Comparison of ENCODE assay signal across 8 cellular contexts in the genomic region with DNA sequence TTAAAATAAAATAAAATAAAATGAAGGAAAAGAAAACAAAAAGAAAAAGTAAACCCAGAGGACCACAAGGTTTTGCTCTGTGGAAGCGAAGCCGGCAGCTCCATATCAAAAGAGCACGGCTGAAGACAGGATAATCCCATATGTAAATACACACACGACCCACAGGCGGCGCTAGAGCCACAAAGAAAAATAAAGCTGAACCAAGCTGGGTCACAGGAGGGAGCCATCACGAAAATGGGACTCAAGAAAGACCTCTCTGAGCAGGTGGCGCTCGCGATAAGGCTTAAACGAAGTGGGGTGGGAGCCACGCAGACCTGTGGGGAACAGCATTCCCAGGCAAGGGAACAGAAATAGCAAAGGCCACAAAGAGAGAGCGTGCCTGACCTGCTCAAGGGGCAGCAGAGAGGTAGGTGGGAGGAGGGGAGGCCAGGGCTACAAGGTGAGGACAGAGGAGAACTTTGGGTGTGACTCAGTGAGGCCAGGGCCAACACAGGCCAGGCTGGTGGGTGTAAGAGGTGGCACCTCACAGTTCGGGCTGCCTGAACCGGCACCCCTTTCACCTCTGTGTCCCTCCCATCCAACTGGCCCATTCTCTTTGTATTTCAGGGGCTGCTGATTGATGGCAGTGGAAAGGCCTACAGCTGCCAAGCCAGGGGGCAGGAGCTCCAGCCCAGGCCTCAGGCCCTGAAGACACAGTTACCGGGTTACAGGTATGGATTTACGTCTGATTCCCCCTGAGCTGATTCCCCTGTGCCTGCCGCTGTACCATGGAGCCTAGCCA. TPM values are rescaled to one million over a fixed set of nuclear protein-coding genes. Genes with fewer than 3 reads are reported as not detected.
A peak's percentile ranks its signal among the peaks of the same experiment; 100 is the strongest.
DNase-seq lines count a peak whose midpoint lies in the region; TF ChIP-seq lines count a peak whose summit lies in the region.

No MANE protein-coding gene starts in this region.

- H2BK15ac ChIP-seq in mesendoderm (replicated peaks; ENCODE audit: low read depth), result no peak overlapping the region

- no peaks in the 10 kb centered on the region for H3K27me3 ChIP-seq in BJ (ENCODE audit: control insufficient read depth, insufficient read depth, low read length)
- peaks cover 2% of the 10 kb centered on the region for H3K27me3 ChIP-seq in effector memory CD4-positive, alpha-beta T cell (replicated peaks; ENCODE audit: control insufficient read depth, insufficient read depth, low read length, poor library complexity, severe bottlenecking)
- H3K27me3 ChIP-seq in mesendoderm (ENCODE audit: insufficient read depth, low read length, poor library complexity), result no peaks in the 10 kb centered on the region

- no peaks in the 10 kb centered on the region for H3K79me2 ChIP-seq in mesendoderm (ENCODE audit: control insufficient read depth, insufficient read depth, low read length)

- DNase-seq in BJ (ENCODE audit: low read depth) (no peak), HK-2 (ENCODE audit: unreplicated experiment) (peak; percentile 72), NCI-H748 treated with DMSO at 0.1 percent for 48 hours (lab: John Stamatoyannopoulos, UW) (peak; percentile 42), mesendoderm (peak; percentile 89), cerebellar nuclear complex (lab: John Stamatoyannopoulos, UW) (no peak)
- DNase-seq in activated CD4-positive, alpha-beta T cell treated with anti-CD3 and anti-CD28 coated beads, Interleukin-2, amount 50 U/mL, for 4 hours, result peak; percentile 47 to 62
- peak; percentile 18 to 45 (median 36) for DNase-seq in effector memory CD4-positive, alpha-beta T cell
- peak; percentile 83 for DNase-seq in stimulated activated CD8-positive, alpha-beta memory T cell treated with anti-CD3 and anti-CD28 coated beads, Interleukin-4, amount 100 ng/mL, for 48 hours

- no peak overlapping the region for H2BK5ac ChIP-seq in mesendoderm (ENCODE audit: low read length)

- no peak overlapping the region for H3K23ac ChIP-seq in mesendoderm (ENCODE audit: low read length)

- no peak overlapping the region for H3K4ac ChIP-seq in mesendoderm (ENCODE audit: low read depth, low read length)

- no peak overlapping the region for H3K27ac ChIP-seq in effector memory CD4-positive, alpha-beta T cell (ENCODE audit: insufficient read depth, low read length, poor library complexity, severe bottlenecking)
- H3K27ac ChIP-seq in mesendoderm (ENCODE audit: low read depth, low read length), result no peak overlapping the region

- no peak overlapping the region for H3K4me2 ChIP-seq in mesendoderm (ENCODE audit: low read length)

- H3K4me3 ChIP-seq in BJ (ENCODE audit: low read depth, low read length), result no peak overlapping the region
- no peak overlapping the region for H3K4me3 ChIP-seq in effector memory CD4-positive, alpha-beta T cell (ENCODE audit: insufficient read depth, low read depth, low read length, poor library complexity, severe bottlenecking)
- no peak overlapping the region for H3K4me3 ChIP-seq in mesendoderm (ENCODE audit: low read length)

- POLR2A ChIA-PET in BJ (lab: Charles Lee), result interaction anchor here (0.6 to 1.0 kb wide), 2 partner anchors 63 to 67 kb away, joined by 3 read pairs; no protein-coding TSS in a partner anchor

- no peaks in the 10 kb centered on the region for H3K9me3 ChIP-seq in effector memory CD4-positive, alpha-beta T cell (ENCODE audit: control insufficient read depth, low read length)

- peaks cover 8% of the 10 kb centered on the region for H3K36me3 ChIP-seq in BJ (ENCODE audit: control insufficient read depth, insufficient read depth, low read length)
- no peaks in the 10 kb centered on the region for H3K36me3 ChIP-seq in effector memory CD4-positive, alpha-beta T cell (ENCODE audit: control insufficient read depth, insufficient read depth, low read length)
- no peaks in the 10 kb centered on the region for H3K36me3 ChIP-seq in mesendoderm (ENCODE audit: control insufficient read depth, insufficient read depth, low read length)

- peak; percentile 79 for TF ChIP-seq CTCF in BJ (IDR thresholded peaks at IDR 0.05; ENCODE audit: insufficient read depth, low read depth, low read length)

- no peak overlapping the region for H4K5ac ChIP-seq in mesendoderm (ENCODE audit: low read length)

- CTCF ChIA-PET in BJ (lab: Yijun Ruan, JAX), result interaction anchor here (0.6 to 12.8 kb wide), 39 partner anchors 8 to 386 kb away, joined by 3 to 485 read pairs (median 5); no protein-coding TSS in a partner anchor

- no peak overlapping the region for H4K8ac ChIP-seq in mesendoderm (ENCODE audit: low read depth, low read length)

- no CpG with 5 or more reads among the region's 18 CpGs for WGBS in mesendoderm (ENCODE audit: extremely low coverage, insufficient coverage, low lambda C conversion rate)

- no peaks in the 10 kb centered on the region for H3K4me1 ChIP-seq in effector memory CD4-positive, alpha-beta T cell (ENCODE audit: control insufficient read depth, insufficient read depth, low read length, poor library complexity, severe bottlenecking)
- no peaks in the 10 kb centered on the region for H3K4me1 ChIP-seq in mesendoderm (ENCODE audit: control insufficient read depth, low read depth, low read length)

- H3K9ac ChIP-seq in mesendoderm (ENCODE audit: low read length), result no peak overlapping the region

- H3K79me1 ChIP-seq in mesendoderm (ENCODE audit: low read length), result no peaks in the 10 kb centered on the region

- H3K18ac ChIP-seq in mesendoderm (ENCODE audit: low read length), result no peak overlapping the region

- no peak overlapping the region for H2BK120ac ChIP-seq in mesendoderm (ENCODE audit: low read depth, low read length)

- H2AK5ac ChIP-seq in mesendoderm (ENCODE audit: low read length), result no peak overlapping the region

- H3K56ac ChIP-seq in mesendoderm (ENCODE audit: low read length), result no peak overlapping the region

RNA-seq across cellular contexts. Expression of a gene that starts 26.0 kb away (rescaled TPM):
- 28.8 and 39.0 TPM in 2 replicates for polyA plus RNA-seq in BJ (2011; rRNA removed)
- polyA minus RNA-seq in BJ (2011; rRNA and poly(A)+ RNA removed), result 43.8 and 58.0 TPM in 2 replicates
- 13.1 TPM for polyA plus RNA-seq in mesendoderm (2013, experiment 1 of 2)
- 13.0 TPM for polyA plus RNA-seq in mesendoderm (2013, experiment 2 of 2)

RNA-seq across cellular contexts. Expression of a gene that starts 59.5 kb away (rescaled TPM):
- polyA plus RNA-seq in BJ (2011; rRNA removed), result 0.12 and 0.13 TPM in 2 replicates
- 0.19 and 0.21 TPM in 2 replicates for polyA minus RNA-seq in BJ (2011; rRNA and poly(A)+ RNA removed)
- polyA plus RNA-seq in mesendoderm (2013, experiment 1 of 2), result 0.52 TPM
- polyA plus RNA-seq in mesendoderm (2013, experiment 2 of 2), result 0.53 TPM

Comparison
In these comparisons a context has a peak if more than half of its experiments do, and no peak if none do; other contexts are left out.
1. DNase-seq: peak in HK-2 (single experiment), NCI-H748 treated with DMSO at 0.1 percent for 48 hours (single experiment), activated CD4-positive, alpha-beta T cell treated with anti-CD3 and anti-CD28 coated beads, Interleukin-2, amount 50 U/mL, for 4 hours (2 of 2), effector memory CD4-positive, alpha-beta T cell (3 of 3), mesendoderm (single experiment) and stimulated activated CD8-positive, alpha-beta memory T cell treated with anti-CD3 and anti-CD28 coated beads, Interleukin-4, amount 100 ng/mL, for 48 hours (single experiment); none in BJ (single experiment) and cerebellar nuclear complex (0 of 2).